9 cellular contexts compared by ENCODE assay signal in the genomic region with DNA sequence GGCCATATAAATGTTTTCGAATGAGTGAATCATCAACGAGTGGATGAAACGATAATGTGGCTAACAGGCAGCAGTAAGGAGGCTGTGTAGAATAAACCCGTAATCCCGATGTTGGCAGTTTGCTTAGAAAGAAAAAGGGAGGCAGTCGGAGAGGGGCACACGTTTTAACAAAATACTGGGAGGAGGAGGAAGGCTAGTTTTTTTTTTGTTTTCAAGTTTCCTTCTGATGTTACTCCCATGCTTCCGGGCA. TPM values are rescaled to one million over a fixed set of nuclear protein-coding genes. Genes with fewer than 3 reads are reported as not detected.
DNase-seq lines count a peak whose midpoint lies in the region; ATAC-seq and TF ChIP-seq lines count a peak whose summit lies in the region.
"Had no signal": no experiment of that assay in that cellular context is flagged by ENCODE, and none has a peak within 500 bp of the region (broad histone marks: within the 10 kb centered on the region; RNA-seq: fewer than 3 reads in every experiment).

No MANE protein-coding gene starts in this region.

- intact Hi-C loops in esophagus squamous epithelium (cut with DNase I) (no loop called here), prostate gland (cut with DNase I) (no loop called here)

- TF ChIP-seq CTCF in esophagus squamous epithelium (IDR thresholded peaks at IDR 0.05): no peak
- no peak for TF ChIP-seq CTCF in prostate gland (IDR thresholded peaks at IDR 0.05)

- H3K9me3 ChIP-seq in esophagus squamous epithelium: no peaks in the 10 kb centered on the region
- no peaks in the 10 kb centered on the region for H3K9me3 ChIP-seq in prostate gland

- ATAC-seq in HG03565 (IDR thresholded peaks at IDR 0.05; ENCODE audit: unreplicated experiment): no peak

- H3K27ac ChIP-seq in esophagus squamous epithelium (peak overlapping the region; percentile 78 to 88 (median 84)), prostate gland (peak overlapping the region; percentile 48 to 69)

- WGBS in esophagus squamous epithelium, 2 donors: 0 to 4% methylated on average over 8 of the region's 8 CpGs
- 1% methylated on average over 8 of the region's 8 CpGs for WGBS in prostate gland

- TF ChIP-seq POLR2A in esophagus squamous epithelium (IDR thresholded peaks at IDR 0.05) (no peak), prostate gland (IDR thresholded peaks at IDR 0.05) (no peak)

- H3K27me3 ChIP-seq in esophagus squamous epithelium (no peaks in the 10 kb centered on the region), prostate gland (replicated peaks; ENCODE audit: insufficient read depth) (no peaks in the 10 kb centered on the region)

- peaks cover 0 to 27% (median 17%) of the 10 kb centered on the region in 3 donors for H3K4me1 ChIP-seq in esophagus squamous epithelium
- no peaks in the 10 kb centered on the region for H3K4me1 ChIP-seq in prostate gland (replicated peaks)

- H3K4me3 ChIP-seq in esophagus squamous epithelium (peak overlapping the region; percentile 77 to 94 (median 84)), prostate gland (peak overlapping the region; percentile 74 to 95)

- no peaks in the 10 kb centered on the region for H3K36me3 ChIP-seq in esophagus squamous epithelium
- H3K36me3 ChIP-seq in prostate gland: no peaks in the 10 kb centered on the region

- DNase-seq in GM03348 (ENCODE audit: low spot score) (peak; percentile 29), RPMI8226 (peak; percentile 5), esophagus squamous epithelium (lab: John Stamatoyannopoulos, UW) (no peak), prostate gland (ENCODE audit: low spot score) (no peak), SHP77 treated with DMSO at 0.1 percent for 48 hours (lab: John Stamatoyannopoulos, UW) (no peak), Ammon's horn (ENCODE audit: low spot score) (no peak), NCI-H69 (lab: John Stamatoyannopoulos, UW) (no peak)

RNA-seq across cellular contexts. Expression of gene MSH2, which starts 0.5 kb away (rescaled TPM):
- total RNA-seq in esophagus squamous epithelium (10 to 100 TPM in 3 of 4 donors, 1 to 10 TPM in 1; 8.3 to 14.4 (median 12.3) TPM), prostate gland (10 to 100 TPM; 14.0 to 17.9 TPM)

RNA-seq across cellular contexts. Expression of gene EPCAM, which starts 33.4 kb away (rescaled TPM):
- total RNA-seq in esophagus squamous epithelium (10 to 100 TPM in 2 of 4 donors, 1 to 10 TPM in 2; 5.7 to 16.0 (median 10.2) TPM), prostate gland (10 to 100 TPM; 38.8 to 59.9 TPM)
- total RNA-seq: T-helper 2 cell treated with Interferon-gamma antibody and Interleukin-4, amounts not matched to agents 100 ng/mL and 5 ng/mL, for 36 hours had no signal

Comparison
In these comparisons a context has a peak if more than half of its experiments do, and no peak if none do; other contexts are left out.
1. DNase-seq: peak in GM03348 (single experiment) and RPMI8226 (single experiment); none in esophagus squamous epithelium (single experiment), prostate gland (single experiment), SHP77 treated with DMSO at 0.1 percent for 48 hours (single experiment), Ammon's horn (single experiment) and NCI-H69 (single experiment).